ENCODE assay signal across 13 cellular contexts in genomic region chr13:24076124-24076523, GRCh38.
DNase-seq lines count a peak whose midpoint lies in the region; ATAC-seq and TF ChIP-seq lines count a peak whose summit lies in the region.
"Had no signal": no experiment of that assay in that cellular context is flagged by ENCODE, and none has a peak within 500 bp of the region (broad histone marks: within the 10 kb centered on the region; RNA-seq: fewer than 3 reads in every experiment).

No MANE protein-coding gene starts in this region.

- TF ChIP-seq CTCF in brain (conservative IDR thresholded peaks at IDR 0.05) (no peak), osteocyte (IDR thresholded peaks at IDR 0.05) (no peak)

- peaks cover 0 to 2% (median 0%) of the 10 kb centered on the region in 5 experiments for H3K9me3 Mint-ChIP-seq in brain
- H3K9me3 Mint-ChIP-seq in stimulated activated naive B cell treated with anti-CD40 and anti-IgM and Interleukin-4, amounts not matched to agents 10 μg/mL and 1 μg/mL and 100 μg/mL, for 72 hours = no peaks in the 10 kb centered on the region
- no peaks in the 10 kb centered on the region for H3K9me3 Mint-ChIP-seq in osteocyte (ENCODE audit: unreplicated experiment)
- H3K9me3 Mint-ChIP-seq: stimulated activated naive CD8-positive, alpha-beta T cell treated with anti-CD3 and anti-CD28 coated beads, Interleukin-15, Interleukin-2, amounts not matched to agents 100 ng/mL and 50 ng/mL, for 24 hours; T-cell had no signal

- peak overlapping the region in 3 of 5 experiments; percentile 6 to 49 (median 41) for H3K4me3 Mint-ChIP-seq in brain
- no peak overlapping the region for H3K4me3 Mint-ChIP-seq in stimulated activated naive B cell treated with anti-CD40 and anti-IgM and Interleukin-4, amounts not matched to agents 10 μg/mL and 1 μg/mL and 100 μg/mL, for 72 hours
- no peak overlapping the region for H3K4me3 Mint-ChIP-seq in osteocyte (ENCODE audit: unreplicated experiment)
- H3K4me3 Mint-ChIP-seq: stimulated activated naive CD8-positive, alpha-beta T cell treated with anti-CD3 and anti-CD28 coated beads, Interleukin-15, Interleukin-2, amounts not matched to agents 100 ng/mL and 50 ng/mL, for 24 hours had no signal

- DNase-seq in HuH-7.5 (ENCODE audit: low spot score) (peak; percentile 64), left lobe of liver (ENCODE audit: low spot score) (peak; percentile 85), AG08395 (ENCODE audit: low spot score) (no peak), osteocyte (ENCODE audit: extremely low spot score, unreplicated experiment) (no peak)
- no peak for DNase-seq in stimulated activated naive B cell treated with anti-CD40 and anti-IgM and Interleukin-4, amounts not matched to agents 10 μg/mL and 1 μg/mL and 100 μg/mL, for 72 hours
- DNase-seq: activated CD4-positive, alpha-beta T cell treated with anti-CD3 and anti-CD28 coated beads, Interleukin-2, amount 50 U/mL, for 1 hour; activated naive CD4-positive, alpha-beta T cell; NCI-H2171; stimulated activated CD4-positive, alpha-beta T cell treated with anti-CD3 and anti-CD28 coated beads, Interleukin-4, amount 100 ng/mL, for 1 hour; T-cell had no signal

- ATAC-seq in left lobe of liver = peak; percentile 88
- no peak for ATAC-seq in stimulated activated naive B cell treated with anti-CD40 and anti-IgM and Interleukin-4, amounts not matched to agents 10 μg/mL and 1 μg/mL and 100 μg/mL, for 72 hours (replicated peaks)
- ATAC-seq in HG02885 (IDR thresholded peaks at IDR 0.05; ENCODE audit: poor library complexity, unreplicated experiment) = no peak
- ATAC-seq: T-cell had no signal

- peaks cover 70% of the 10 kb centered on the region for H3K4me1 Mint-ChIP-seq in brain
- peaks cover 0 to 6% of the 10 kb centered on the region in 2 donors for H3K4me1 Mint-ChIP-seq in stimulated activated naive B cell treated with anti-CD40 and anti-IgM and Interleukin-4, amounts not matched to agents 10 μg/mL and 1 μg/mL and 100 μg/mL, for 72 hours
- peaks cover 2% of the 10 kb centered on the region for H3K4me1 Mint-ChIP-seq in osteocyte (ENCODE audit: unreplicated experiment)

- no peaks in the 10 kb centered on the region for H3K27me3 Mint-ChIP-seq in brain
- peaks cover 4 to 6% of the 10 kb centered on the region in 2 donors for H3K27me3 Mint-ChIP-seq in stimulated activated naive B cell treated with anti-CD40 and anti-IgM and Interleukin-4, amounts not matched to agents 10 μg/mL and 1 μg/mL and 100 μg/mL, for 72 hours
- no peaks in the 10 kb centered on the region for H3K27me3 Mint-ChIP-seq in osteocyte (ENCODE audit: unreplicated experiment)

- H3K27ac Mint-ChIP-seq in brain (peak overlapping the region; percentile 59 to 80 (median 75)), osteocyte (ENCODE audit: unreplicated experiment) (no peak overlapping the region)
- H3K27ac Mint-ChIP-seq in stimulated activated naive B cell treated with anti-CD40 and anti-IgM and Interleukin-4, amounts not matched to agents 10 μg/mL and 1 μg/mL and 100 μg/mL, for 72 hours = peak overlapping the region; percentile 68
- H3K27ac Mint-ChIP-seq: stimulated activated naive CD8-positive, alpha-beta T cell treated with anti-CD3 and anti-CD28 coated beads, Interleukin-15, Interleukin-2, amounts not matched to agents 100 ng/mL and 50 ng/mL, for 24 hours; T-cell had no signal

- H3K36me3 Mint-ChIP-seq in brain = no peaks in the 10 kb centered on the region
- H3K36me3 Mint-ChIP-seq in stimulated activated naive B cell treated with anti-CD40 and anti-IgM and Interleukin-4, amounts not matched to agents 10 μg/mL and 1 μg/mL and 100 μg/mL, for 72 hours = no peaks in the 10 kb centered on the region
- no peaks in the 10 kb centered on the region for H3K36me3 Mint-ChIP-seq in osteocyte (ENCODE audit: unreplicated experiment)
- H3K36me3 Mint-ChIP-seq: T-cell had no signal

Comparison
In these comparisons a context has a peak if more than half of its experiments do, and no peak if none do; other contexts are left out.
1. DNase-seq: peak in HuH-7.5 (single experiment) and left lobe of liver (single experiment); none in stimulated activated naive B cell treated with anti-CD40 and anti-IgM and Interleukin-4, amounts not matched to agents 10 μg/mL and 1 μg/mL and 100 μg/mL, for 72 hours (single experiment), AG08395 (single experiment) and osteocyte (single experiment).
2. H3K4me3 Mint-ChIP-seq: peak in brain (3 of 5); none in stimulated activated naive B cell treated with anti-CD40 and anti-IgM and Interleukin-4, amounts not matched to agents 10 μg/mL and 1 μg/mL and 100 μg/mL, for 72 hours (0 of 2) and osteocyte (single experiment).